In genomic region chr20:33674294-33675126, GRCh38 we compare ENCODE assay signal across 8 cellular contexts. TPM values are rescaled to one million over a fixed set of nuclear protein-coding genes. Genes with fewer than 3 reads are reported as not detected.
DNase-seq lines count a peak whose midpoint lies in the region; TF ChIP-seq lines count a peak whose summit lies in the region.

Gene NECAB3 (minus strand): TSS chr20:33674428. CDS start chr20:33674352, 76 bp downstream.

- peak within 1 kb of the TSS; percentile 87 to 90 for H3K4me3 Mint-ChIP-seq in H9

- H3K27ac ChIP-seq in H9 (ENCODE audit: insufficient read length, low read depth, low read length) (no peak within 1 kb of the TSS), brain microvascular endothelial cell (no peak within 1 kb of the TSS)

- no CpG with 5 or more reads among the region's 73 CpGs for WGBS in H9 (ENCODE audit: extremely low coverage, insufficient read length, low lambda C conversion rate)

- DNase-seq in ELR (ENCODE audit: low read depth) (peak; percentile 84), H9 (peak; percentile 85), NCI-H1417 (lab: John Stamatoyannopoulos, UW) (peak; percentile 86 to 93 (median 91)), brain microvascular endothelial cell (peak; percentile 60), retinal pigment epithelial cell (ENCODE audit: low read depth) (no peak), OCI-M2 (lab: John Stamatoyannopoulos, UW; ENCODE audit: unreplicated experiment) (no peak)

- H3K4me3 ChIP-seq in brain microvascular endothelial cell (ENCODE audit: low read depth, low read length) = peak within 1 kb of the TSS; percentile 69
- H3K4me3 ChIP-seq in iPS-15b (ENCODE audit: low read depth, low read length) = peak within 1 kb of the TSS; percentile 72
- peak within 1 kb of the TSS; percentile 80 for H3K4me3 ChIP-seq in retinal pigment epithelial cell (ENCODE audit: low read length)

- no peaks in the 10 kb centered on the region for H4K20me1 ChIP-seq in H9 (ENCODE audit: control insufficient read depth, insufficient read depth, insufficient read length)

- H4K8ac ChIP-seq in H9 (replicated peaks; ENCODE audit: insufficient read length, low read depth, low read length) = no peak within 1 kb of the TSS

- in situ Hi-C loops in brain microvascular endothelial cell (cut with HindIII; ENCODE audit: low pct_ligation_motif_present, low sequenced_read_pairs) = no loop called here

- no peaks in the 10 kb centered on the region for H3K79me1 ChIP-seq in H9 (ENCODE audit: insufficient read depth, low read depth, low read length, poor library complexity, severe bottlenecking)

- H2BK120ac ChIP-seq in H9 (ENCODE audit: low read depth, low read length, poor library complexity, severe bottlenecking) = no peak within 1 kb of the TSS

- peaks cover 21% of the 10 kb centered on the region for H3K23me2 ChIP-seq in H9 (ENCODE audit: insufficient read length, low read depth, low read length, poor library complexity, severe bottlenecking)

- no peak within 1 kb of the TSS for H2AFZ ChIP-seq in H9 (ENCODE audit: low read length)

- peaks cover 37 to 64% (median 57%) of the 10 kb centered on the region in 3 experiments; a peak in 6 of 7 replicates for H3K36me3 Mint-ChIP-seq in H9 (ENCODE audit: insufficient read depth in 1 of 3, low read depth in 3 of 3)

- H3K36me3 ChIP-seq in brain microvascular endothelial cell (replicated peaks) (no peaks in the 10 kb centered on the region), iPS-15b (ENCODE audit: control insufficient read depth, insufficient read depth, low read length) (peaks cover 33% of the 10 kb centered on the region)

- no peaks in the 10 kb centered on the region for H3K9me3 ChIP-seq in H9 (ENCODE audit: control insufficient read depth, low read depth, low read length)
- H3K9me3 ChIP-seq in iPS-15b (ENCODE audit: control insufficient read depth, insufficient read depth, low read length) = no peaks in the 10 kb centered on the region

- H3K56ac ChIP-seq in H9 (ENCODE audit: insufficient read length, low read depth, low read length) = no peak within 1 kb of the TSS

- H3K18ac ChIP-seq in H9 (ENCODE audit: insufficient read length, low read depth, low read length) = no peak within 1 kb of the TSS

- peak within 1 kb of the TSS; percentile 72 to 95 (median 73); a peak in 6 of 7 replicates for H3K27ac Mint-ChIP-seq in H9

- H3K9me3 Mint-ChIP-seq in H9 = no peaks in the 10 kb centered on the region; a peak in 1 of 5 replicates

- H2BK5ac ChIP-seq in H9 (ENCODE audit: insufficient read length, low read length) = no peak within 1 kb of the TSS

- H3K9ac ChIP-seq in H9 (ENCODE audit: extremely low read depth, insufficient read length, low read length) (peak within 1 kb of the TSS; percentile 34), iPS-15b (ENCODE audit: low read depth, low read length) (peak within 1 kb of the TSS; percentile 70)

- no peak within 1 kb of the TSS for H4K5ac ChIP-seq in H9 (ENCODE audit: insufficient read length, low read depth, low read length)

- no peak within 1 kb of the TSS for H4K91ac ChIP-seq in H9 (ENCODE audit: insufficient read length, low read depth, low read length)

- peaks cover 30% of the 10 kb centered on the region in 2 experiments for H3K4me1 Mint-ChIP-seq in H9

- H2AK5ac ChIP-seq in H9 (ENCODE audit: insufficient read length, low read length) = no peak within 1 kb of the TSS

- H2BK20ac ChIP-seq in H9 (ENCODE audit: low read depth, low read length, poor library complexity, severe bottlenecking) = no peak within 1 kb of the TSS

- no peak within 1 kb of the TSS for H2BK15ac ChIP-seq in H9 (ENCODE audit: low read depth, low read length)

- H3K23ac ChIP-seq in H9 (ENCODE audit: insufficient read length, low read depth, low read length) = no peak within 1 kb of the TSS

- no peak for TF ChIP-seq CTCF in H9 (conservative IDR thresholded peaks at IDR 0.05)
- TF ChIP-seq CTCF in brain microvascular endothelial cell (IDR thresholded peaks at IDR 0.05; ENCODE audit: low read depth, low read length, missing control alignments) = no peak
- no peak for TF ChIP-seq CTCF in retinal pigment epithelial cell (conservative IDR thresholded peaks at IDR 0.05; ENCODE audit: low read depth, low read length)

- H3K4ac ChIP-seq in H9 (ENCODE audit: low read depth, low read length) = no peak within 1 kb of the TSS

- intact Hi-C loops in T-helper 2 cell treated with Interferon-gamma antibody and Interleukin-4, amounts not matched to agents 100 ng/mL and 5 ng/mL, for 36 hours (cut with micrococcal nuclease) = loop anchor here (1.0 kb wide), 1 partner anchor 12 kb away; the partner anchor contains the start of gene E2F1

- H3K4me2 ChIP-seq in H9 (ENCODE audit: insufficient read depth, insufficient read length, low read length) = peak within 1 kb of the TSS; percentile 71

- H3K14ac ChIP-seq in H9 (ENCODE audit: insufficient read depth, low read length) = peak within 1 kb of the TSS; percentile 46; the same call in 1 of the 2 replicates

- no peak within 1 kb of the TSS for H3T11ph ChIP-seq in H9 (ENCODE audit: low read length)

- no peak within 1 kb of the TSS for H2BK12ac ChIP-seq in H9 (ENCODE audit: insufficient read length, low read depth, low read length)

- H3K27me3 Mint-ChIP-seq in H9 (ENCODE audit: low read depth) = peaks cover 2% of the 10 kb centered on the region

- H3K27me3 ChIP-seq in H9 (ENCODE audit: insufficient read depth, low read length) = no peaks in the 10 kb centered on the region
- no peaks in the 10 kb centered on the region for H3K27me3 ChIP-seq in brain microvascular endothelial cell (replicated peaks)
- no peaks in the 10 kb centered on the region for H3K27me3 ChIP-seq in iPS-15b (ENCODE audit: control insufficient read depth, insufficient read depth, low read length)

- no peaks in the 10 kb centered on the region for H3K79me2 ChIP-seq in H9 (ENCODE audit: insufficient read depth, low read length)

- peaks cover 4% of the 10 kb centered on the region; the same call in 1 of the 2 replicates for H3K4me1 ChIP-seq in H9 (ENCODE audit: insufficient read depth, low read length)
- H3K4me1 ChIP-seq in iPS-15b (ENCODE audit: control insufficient read depth, insufficient read depth, low read length) = peaks cover 4% of the 10 kb centered on the region

RNA-seq across cellular contexts. Expression of gene NECAB3, which starts in this region (rescaled TPM):
- total RNA-seq in H9 (2021) = 51.5 and 57.7 TPM in 2 replicates
- 34.1 and 35.1 TPM in 2 replicates for total RNA-seq in T-helper 2 cell treated with Interferon-gamma antibody and Interleukin-4, amounts not matched to agents 100 ng/mL and 5 ng/mL, for 36 hours

Comparison
In these comparisons a context has a peak if more than half of its experiments do, and no peak if none do; other contexts are left out.
1. DNase-seq: peak in ELR (single experiment), H9 (single experiment), NCI-H1417 (3 of 3) and brain microvascular endothelial cell (single experiment); none in retinal pigment epithelial cell (single experiment) and OCI-M2 (single experiment).
2. Peak in every context shown above with its lines, with median percentiles within 50 percentile points of each other: H3K4me3 ChIP-seq.